27 cellular contexts compared by ENCODE assay signal in genomic region chr10:113138937-113139585, GRCh38.
DNase-seq lines count a peak whose midpoint lies in the region; ATAC-seq and TF ChIP-seq lines count a peak whose summit lies in the region.
"Had no signal": no experiment of that assay in that cellular context is flagged by ENCODE, and none has a peak within 500 bp of the region (broad histone marks: within the 10 kb centered on the region; RNA-seq: fewer than 3 reads in every experiment).

No MANE protein-coding gene starts in this region.

- H3K79me2 ChIP-seq in H9 (ENCODE audit: insufficient read depth, low read length), result peaks cover 5% of the 10 kb centered on the region; the same call in 1 of the 2 replicates

- H3K4ac ChIP-seq in H9 (ENCODE audit: low read depth, low read length), result no peak overlapping the region

- H2BK15ac ChIP-seq in H9 (ENCODE audit: low read depth, low read length), result no peak overlapping the region

- H3K4me1 ChIP-seq in H9 (ENCODE audit: insufficient read depth, low read length) (peaks cover 33% of the 10 kb centered on the region; the same call in 1 of the 2 replicates), adipocyte (ENCODE audit: control insufficient read depth, insufficient read depth, low read length) (peaks cover 16% of the 10 kb centered on the region), iPS-15b (ENCODE audit: control insufficient read depth, insufficient read depth, low read length) (peaks cover 42% of the 10 kb centered on the region), sigmoid colon (peaks cover 3 to 59% (median 42%) of the 10 kb centered on the region in 4 donors)

- H3K27me3 Mint-ChIP-seq in H9 (ENCODE audit: low read depth), result no peaks in the 10 kb centered on the region
- peaks cover 2% of the 10 kb centered on the region for H3K27me3 Mint-ChIP-seq in activated T-cell treated with anti-CD3 and anti-CD28 coated beads, Interleukin-2, amount 50 U/mL, for 4 hours (ENCODE audit: low read depth)
- H3K27me3 Mint-ChIP-seq: activated T-helper 17 cell treated with anti-CD3 and anti-CD28 coated beads, Interleukin-2, amount 50 U/mL, for 72 hours had no signal

- no peak overlapping the region for H3K4me2 ChIP-seq in H9 (ENCODE audit: insufficient read depth, insufficient read length, low read length)
- H3K4me2 ChIP-seq: KMS-11, PC-9 had no signal

- H3K9me3 Mint-ChIP-seq in H9, result no peaks in the 10 kb centered on the region
- no peaks in the 10 kb centered on the region for H3K9me3 Mint-ChIP-seq in activated T-cell treated with anti-CD3 and anti-CD28 coated beads, Interleukin-2, amount 50 U/mL, for 4 hours
- H3K9me3 Mint-ChIP-seq: activated naive CD4-positive, alpha-beta T cell treated with anti-CD3 and anti-CD28 coated beads, Interleukin-2, amount 10 ng/mL, durations not matched to agents 7 days and 5 days; activated T-helper 17 cell treated with anti-CD3 and anti-CD28 coated beads, Interleukin-2, amount 50 U/mL, for 72 hours; natural killer cell treated with Interleukin-12 subunit alpha and Interleukin-12 subunit beta and Interleukin-15 and Interleukin-18, amount 100 ng/mL, for 72 hours had no signal

- H4K5ac ChIP-seq in H9 (ENCODE audit: insufficient read length, low read depth, low read length), result no peak overlapping the region

- no peak overlapping the region for H3K56ac ChIP-seq in H9 (ENCODE audit: insufficient read length, low read depth, low read length)

- H4K91ac ChIP-seq in H9 (ENCODE audit: insufficient read length, low read depth, low read length), result no peak overlapping the region

- DNase-seq in H9 (no peak), adipocyte (ENCODE audit: low read depth) (no peak), sigmoid colon (no peak), cerebellum (ENCODE audit: low spot score) (no peak), dedifferentiated amniotic fluid mesenchymal stem cell (ENCODE audit: extremely low spot score) (no peak), NCI-H524 (lab: John Stamatoyannopoulos, UW) (no peak)
- DNase-seq in activated T-cell treated with anti-CD3 and anti-CD28 coated beads, Interleukin-2, amount 50 U/mL, for 4 hours, result no peak
- DNase-seq: activated CD4-positive, alpha-beta T cell treated with anti-CD3 and anti-CD28 coated beads for 36 hours; activated CD8-positive, alpha-beta T cell treated with anti-CD3 and anti-CD28 coated beads, Interleukin-2, amount 10 ng/mL, durations not matched to agents 7 days and 5 days; activated naive CD4-positive, alpha-beta T cell treated with anti-CD3 and anti-CD28 coated beads, Interleukin-2, amount 10 ng/mL, durations not matched to agents 7 days and 5 days; amniotic stem cell; effector CD4-positive, alpha-beta T cell; kidney; lower lobe of right lung; NCI-H1436 treated with DMSO at 0.1 percent for 48 hours; NCI-H2081 treated with DMSO at 0.1 percent for 48 hours; NCI-H226; PC-9; retina; SHP77; SW 1271; upper lobe of left lung had no signal

- no peak overlapping the region for H2BK12ac ChIP-seq in H9 (ENCODE audit: insufficient read length, low read depth, low read length)

- TF ChIP-seq CTCF in H9 (conservative IDR thresholded peaks at IDR 0.05) (no peak), sigmoid colon (IDR thresholded peaks at IDR 0.05) (no peak)

- H3K9ac ChIP-seq in H9 (ENCODE audit: extremely low read depth, insufficient read length, low read length) (no peak overlapping the region), adipocyte (ENCODE audit: low read length) (peak overlapping the region; percentile 3), iPS-15b (ENCODE audit: low read depth, low read length) (peak overlapping the region; percentile 50)
- H3K9ac ChIP-seq: KMS-11 had no signal

- H3K14ac ChIP-seq in H9 (ENCODE audit: insufficient read depth, low read length), result no peak overlapping the region

- H3K36me3 ChIP-seq in adipocyte (ENCODE audit: control insufficient read depth, insufficient read depth, low read length, severe bottlenecking) (peaks cover 42% of the 10 kb centered on the region), iPS-15b (ENCODE audit: control insufficient read depth, insufficient read depth, low read length) (peaks cover 5% of the 10 kb centered on the region), sigmoid colon (peaks cover 0 to 22% (median 4%) of the 10 kb centered on the region in 4 donors)

- ATAC-seq in activated T-cell treated with anti-CD3 and anti-CD28 coated beads, Interleukin-2, amount 50 U/mL, for 4 hours, result no peak
- ATAC-seq: activated CD4-positive, alpha-beta T cell treated with anti-CD3 and anti-CD28 coated beads for 36 hours; activated CD8-positive, alpha-beta T cell treated with anti-CD3 and anti-CD28 coated beads, Interleukin-2, amount 10 ng/mL, durations not matched to agents 7 days and 5 days; activated T-helper 17 cell treated with anti-CD3 and anti-CD28 coated beads, Interleukin-2, amount 50 U/mL, for 72 hours; natural killer cell treated with Interleukin-12 subunit alpha and Interleukin-12 subunit beta and Interleukin-15 and Interleukin-18, amount 100 ng/mL, for 72 hours had no signal

- no peak overlapping the region for H2BK5ac ChIP-seq in H9 (ENCODE audit: insufficient read length, low read length)

- H3K18ac ChIP-seq in H9 (ENCODE audit: insufficient read length, low read depth, low read length), result no peak overlapping the region

- H3K27ac ChIP-seq in H9 (ENCODE audit: insufficient read length, low read depth, low read length) (no peak overlapping the region), sigmoid colon (peak overlapping the region in 3 of 4 donors; percentile 65 to 80 (median 74))
- H3K27ac ChIP-seq: KMS-11, lower lobe of right lung, PC-9, upper lobe of left lung had no signal

- H3K4me3 ChIP-seq in adipocyte (ENCODE audit: low read length) (no peak overlapping the region), iPS-15b (ENCODE audit: low read depth, low read length) (no peak overlapping the region), sigmoid colon (no peak overlapping the region)
- H3K4me3 ChIP-seq: BLaER1 treated with 17β-estradiol and CSF1 and Interleukin-3, amounts not matched to agents 10 nM and 100 nM; lower lobe of right lung; PC-9; upper lobe of left lung had no signal

- no CpG with 5 or more reads among the region's 4 CpGs for WGBS in H9 (ENCODE audit: extremely low coverage, insufficient read length, low lambda C conversion rate)
- WGBS in sigmoid colon, 2 donors, result 85 to 87% methylated on average over 4 of the region's 4 CpGs

- no peak overlapping the region for H3K23ac ChIP-seq in H9 (ENCODE audit: insufficient read length, low read depth, low read length)

- no peak overlapping the region for H2BK120ac ChIP-seq in H9 (ENCODE audit: low read depth, low read length, poor library complexity, severe bottlenecking)

- H3K9me3 ChIP-seq in H9 (ENCODE audit: control insufficient read depth, low read depth, low read length), result no peaks in the 10 kb centered on the region
- H3K9me3 ChIP-seq in adipocyte (ENCODE audit: control insufficient read depth, low read length), result no peaks in the 10 kb centered on the region
- H3K9me3 ChIP-seq in iPS-15b (ENCODE audit: control insufficient read depth, insufficient read depth, low read length), result no peaks in the 10 kb centered on the region
- no peaks in the 10 kb centered on the region for H3K9me3 ChIP-seq in sigmoid colon
- H3K9me3 ChIP-seq: lower lobe of right lung, upper lobe of left lung had no signal

- no peaks in the 10 kb centered on the region for H3K23me2 ChIP-seq in H9 (ENCODE audit: insufficient read length, low read depth, low read length, poor library complexity, severe bottlenecking)

- peaks cover 10% of the 10 kb centered on the region for H3K79me1 ChIP-seq in H9 (ENCODE audit: insufficient read depth, low read depth, low read length, poor library complexity, severe bottlenecking)

- H3K36me3 Mint-ChIP-seq in H9 (ENCODE audit: insufficient read depth in 1 of 3, low read depth in 3 of 3), result peaks cover 15 to 45% (median 38%) of the 10 kb centered on the region in 3 experiments
- no peaks in the 10 kb centered on the region for H3K36me3 Mint-ChIP-seq in activated T-cell treated with anti-CD3 and anti-CD28 coated beads, Interleukin-2, amount 50 U/mL, for 4 hours (ENCODE audit: insufficient read depth)
- H3K36me3 Mint-ChIP-seq: activated naive CD4-positive, alpha-beta T cell treated with anti-CD3 and anti-CD28 coated beads, Interleukin-2, amount 10 ng/mL, durations not matched to agents 7 days and 5 days; natural killer cell treated with Interleukin-12 subunit alpha and Interleukin-12 subunit beta and Interleukin-15 and Interleukin-18, amount 100 ng/mL, for 72 hours had no signal

- no peak for TF ChIP-seq POLR2A in sigmoid colon (IDR thresholded peaks at IDR 0.05)

- H3T11ph ChIP-seq in H9 (ENCODE audit: low read length), result no peak overlapping the region

- peak in 1 of 4 donors; percentile 73 for TF ChIP-seq EP300 in sigmoid colon (IDR thresholded peaks at IDR 0.05)

- H2BK20ac ChIP-seq in H9 (ENCODE audit: low read depth, low read length, poor library complexity, severe bottlenecking), result no peak overlapping the region

- H4K8ac ChIP-seq in H9 (replicated peaks; ENCODE audit: insufficient read length, low read depth, low read length), result no peak overlapping the region

- H3K4me3 Mint-ChIP-seq in H9, result no peak overlapping the region; a peak in 1 of 5 replicates
- no peak overlapping the region for H3K4me3 Mint-ChIP-seq in activated T-cell treated with anti-CD3 and anti-CD28 coated beads, Interleukin-2, amount 50 U/mL, for 4 hours
- H3K4me3 Mint-ChIP-seq: activated CD4-positive, alpha-beta T cell treated with anti-CD3 and anti-CD28 coated beads for 36 hours; activated CD8-positive, alpha-beta T cell treated with anti-CD3 and anti-CD28 coated beads, Interleukin-2, amount 10 ng/mL, durations not matched to agents 7 days and 5 days; activated naive CD4-positive, alpha-beta T cell treated with anti-CD3 and anti-CD28 coated beads, Interleukin-2, amount 10 ng/mL, durations not matched to agents 7 days and 5 days; activated T-helper 17 cell treated with anti-CD3 and anti-CD28 coated beads, Interleukin-2, amount 50 U/mL, for 72 hours; natural killer cell treated with Interleukin-12 subunit alpha and Interleukin-12 subunit beta and Interleukin-15 and Interleukin-18, amount 100 ng/mL, for 72 hours had no signal

- peak overlapping the region; percentile 31 to 81 (median 47); a peak in 4 of 7 replicates for H3K27ac Mint-ChIP-seq in H9
- H3K27ac Mint-ChIP-seq: activated CD4-positive, alpha-beta T cell treated with anti-CD3 and anti-CD28 coated beads for 36 hours; activated CD8-positive, alpha-beta T cell treated with anti-CD3 and anti-CD28 coated beads, Interleukin-2, amount 10 ng/mL, durations not matched to agents 7 days and 5 days; activated naive CD4-positive, alpha-beta T cell treated with anti-CD3 and anti-CD28 coated beads, Interleukin-2, amount 10 ng/mL, durations not matched to agents 7 days and 5 days; activated T-helper 17 cell treated with anti-CD3 and anti-CD28 coated beads, Interleukin-2, amount 50 U/mL, for 72 hours; natural killer cell treated with Interleukin-12 subunit alpha and Interleukin-12 subunit beta and Interleukin-15 and Interleukin-18, amount 100 ng/mL, for 72 hours had no signal

- intact Hi-C loops in sigmoid colon (cut with DNase I), result no loop called here

- no peak overlapping the region for H2AK5ac ChIP-seq in H9 (ENCODE audit: insufficient read length, low read length)

- H2AFZ ChIP-seq in H9 (ENCODE audit: low read length), result no peak overlapping the region
- H2AFZ ChIP-seq: PC-9 had no signal

- H3K27me3 ChIP-seq in H9 (ENCODE audit: insufficient read depth, low read length) (no peaks in the 10 kb centered on the region), adipocyte (replicated peaks; ENCODE audit: control insufficient read depth, insufficient read depth, low read length) (no peaks in the 10 kb centered on the region), iPS-15b (ENCODE audit: control insufficient read depth, insufficient read depth, low read length) (no peaks in the 10 kb centered on the region), sigmoid colon (no peaks in the 10 kb centered on the region)
- H3K27me3 ChIP-seq: BLaER1 treated with 17β-estradiol and CSF1 and Interleukin-3, amounts not matched to agents 10 nM and 100 nM; upper lobe of left lung had no signal

- H3K4me1 Mint-ChIP-seq in H9, result peaks cover 67 to 74% of the 10 kb centered on the region in 2 experiments
- no peaks in the 10 kb centered on the region for H3K4me1 Mint-ChIP-seq in activated T-cell treated with anti-CD3 and anti-CD28 coated beads, Interleukin-2, amount 50 U/mL, for 4 hours (ENCODE audit: low read depth)
- H3K4me1 Mint-ChIP-seq: activated CD4-positive, alpha-beta T cell treated with anti-CD3 and anti-CD28 coated beads for 36 hours; activated naive CD4-positive, alpha-beta T cell treated with anti-CD3 and anti-CD28 coated beads, Interleukin-2, amount 10 ng/mL, durations not matched to agents 7 days and 5 days; activated T-helper 17 cell treated with anti-CD3 and anti-CD28 coated beads, Interleukin-2, amount 50 U/mL, for 72 hours had no signal

- H4K20me1 ChIP-seq in H9 (ENCODE audit: control insufficient read depth, insufficient read depth, insufficient read length), result no peaks in the 10 kb centered on the region
